24 cellular contexts compared by ENCODE assay signal in genomic region chr18:62258093-62258492, GRCh38.
"Had no signal": no experiment of that assay in that cellular context is flagged by ENCODE, and none has a peak within 500 bp of the region (broad histone marks: within the 10 kb centered on the region; RNA-seq: fewer than 3 reads in every experiment).

No MANE protein-coding gene starts in this region.

- H3K4me3 ChIP-seq: adrenal gland, ascending aorta, cardiac muscle cell, coronary artery, dorsolateral prefrontal cortex, left ventricle myocardium inferior, lung, ovary, psoas muscle, sigmoid colon, upper lobe of left lung, vagina had no signal

- H3K9me3 ChIP-seq: adrenal gland, ascending aorta, left ventricle myocardium inferior, ovary, psoas muscle, sigmoid colon, upper lobe of left lung, vagina had no signal

- H3K27me3 ChIP-seq: adrenal gland, ascending aorta, cardiac muscle cell, dorsolateral prefrontal cortex, ovary, sigmoid colon, upper lobe of left lung, vagina had no signal

- DNase-seq: activated CD4-positive, alpha-beta T cell treated with anti-CD3 and anti-CD28 coated beads, Interleukin-2, amount 50 U/mL, for 1 hour; activated CD8-positive, alpha-beta memory T cell treated with anti-CD3 and anti-CD28 coated beads for 24 hours; activated effector memory CD4-positive, alpha-beta T cell treated with anti-CD3 and anti-CD28 coated beads, Interleukin-2, amount 50 U/mL, for 16 hours; activated naive CD4-positive, alpha-beta T cell treated with anti-CD3 and anti-CD28 coated beads for 36 hours; activated naive CD8-positive, alpha-beta T cell treated with anti-CD3 and anti-CD28 coated beads for 36 hours; adrenal gland; dorsolateral prefrontal cortex; effector memory CD4-positive, alpha-beta T cell; glutamatergic neuron; left ventricle myocardium inferior; nephron progenitor cell; ovary; psoas muscle; sigmoid colon; stimulated activated CD4-positive, alpha-beta T cell treated with anti-CD3 and anti-CD28 coated beads, Interleukin-4, amount 100 ng/mL, for 24 hours; stimulated activated naive CD8-positive, alpha-beta T cell treated with anti-CD3 and anti-CD28 coated beads, Interleukin-15, amount 100 ng/mL, for 72 hours; upper lobe of left lung had no signal

- H3K4me1 ChIP-seq: adrenal gland, ascending aorta, left ventricle myocardium inferior, psoas muscle, sigmoid colon, upper lobe of left lung, vagina had no signal

- H3K27ac ChIP-seq: adrenal gland, ascending aorta, cardiac muscle cell, coronary artery, left ventricle myocardium inferior, ovary, psoas muscle, sigmoid colon, upper lobe of left lung, vagina had no signal

- ATAC-seq: psoas muscle; stimulated activated effector memory CD8-positive, alpha-beta T cell treated with anti-CD3 and anti-CD28 coated beads, Interleukin-12 subunit alpha, Interleukin-12 subunit beta, amount 100 ng/mL, for 72 hours; stimulated activated naive CD8-positive, alpha-beta T cell treated with anti-CD3 and anti-CD28 coated beads, Interleukin-15, amount 100 ng/mL, for 72 hours; WTC11 had no signal

- H3K36me3 ChIP-seq: ovary had no signal
